Comparison of ENCODE assay signal across 9 cellular contexts in genomic region chr7:30459591-30460245, GRCh38. TPM values are rescaled to one million over a fixed set of nuclear protein-coding genes. Genes with fewer than 3 reads are reported as not detected.
DNase-seq lines count a peak whose midpoint lies in the region; ATAC-seq, FAIRE-seq and TF ChIP-seq lines count a peak whose summit lies in the region.
"Had no signal": no experiment of that assay in that cellular context is flagged by ENCODE, and none has a peak within 500 bp of the region (broad histone marks: within the 10 kb centered on the region; RNA-seq: fewer than 3 reads in every experiment).

No MANE protein-coding gene starts in this region.

- no peak overlapping the region for H3K14ac ChIP-seq in H9 (ENCODE audit: insufficient read depth, low read length)

- in situ Hi-C loops in K562 (cut with MboI): no loop called here

- POLR2A ChIA-PET in K562 (lab: Yijun Ruan, JAX): interaction anchor here (1.1 to 1.4 kb wide), 2 partner anchors 10 kb away, joined by 3 read pairs; no protein-coding TSS in a partner anchor

- CTCF ChIA-PET in K562 (lab: Yijun Ruan, JAX; ENCODE audit: low intra/inter-chr PET ratio): interaction anchor here (0.5 kb wide), 1 partner anchor 48 kb away, joined by 3 read pairs; no protein-coding TSS in a partner anchor

- TF ChIP-seq CTCF in H9 (conservative IDR thresholded peaks at IDR 0.05) (no peak), K562 (IDR thresholded peaks at IDR 0.05 in 2 of 3, conservative IDR thresholded peaks at IDR 0.05 in 1 of 3; ENCODE audit: insufficient read depth in 2 of 3, low read depth in 1 of 3, low read length in 3 of 3) (no peak), testis (IDR thresholded peaks at IDR 0.05) (no peak)

- TF ChIP-seq POLR2A in K562 (conservative IDR thresholded peaks at IDR 0.05) (no peak), testis (IDR thresholded peaks at IDR 0.05) (no peak)

- peaks cover 5 to 17% of the 10 kb centered on the region in 2 experiments for H3K4me1 Mint-ChIP-seq in H9

- intact Hi-C loops in K562 (cut with micrococcal nuclease): no loop called here
- intact Hi-C loops in testis (cut with DNase I; ENCODE audit: low total_unique reads): no loop called here

- no peaks in the 10 kb centered on the region for H3K23me2 ChIP-seq in H9 (ENCODE audit: insufficient read length, low read depth, low read length, poor library complexity, severe bottlenecking)

- H4K20me1 ChIP-seq in H9 (ENCODE audit: control insufficient read depth, insufficient read depth, insufficient read length) (no peaks in the 10 kb centered on the region), K562 (replicated peaks; ENCODE audit: control insufficient read depth, insufficient read depth, low read length) (no peaks in the 10 kb centered on the region)

- H3T11ph ChIP-seq in H9 (ENCODE audit: low read length): no peak overlapping the region

- no peak for DNase-seq in H9
- DNase-seq in K562 (ENCODE audit: extremely low read depth in 1 of 4, low spot score in 3 of 4): no peak
- DNase-seq in kidney tubule cell (ENCODE audit: low spot score): peak; percentile 81
- DNase-seq in testis: peak; percentile 78
- no peak for DNase-seq in SKM-1 (lab: John Stamatoyannopoulos, UW; ENCODE audit: unreplicated experiment)
- DNase-seq in stimulated activated naive CD4-positive, alpha-beta T cell (lab: John Stamatoyannopoulos, UW): no peak
- no peak for DNase-seq in activated naive CD4-positive, alpha-beta T cell treated with Interleukin-2 at 50 U/mL for 16 hours

- H3K9ac ChIP-seq in H9 (ENCODE audit: extremely low read depth, insufficient read length, low read length): no peak overlapping the region
- no peak overlapping the region for H3K9ac ChIP-seq in K562 (ENCODE audit: insufficient read depth in 1 of 2, low read depth in 2 of 2, low read length in 2 of 2)

- H2BK5ac ChIP-seq in H9 (ENCODE audit: insufficient read length, low read length): no peak overlapping the region

- H2BK15ac ChIP-seq in H9 (ENCODE audit: low read depth, low read length): no peak overlapping the region

- no CpG with 5 or more reads among the region's 9 CpGs for WGBS in H9 (ENCODE audit: extremely low coverage, insufficient read length, low lambda C conversion rate)
- WGBS in K562 (ENCODE audit: insufficient coverage, low coverage, missing lambda C conversion rate): 57% methylated on average over 9 of the region's 9 CpGs
- 39 to 54% methylated on average over 9 of the region's 9 CpGs for WGBS in testis, 2 donors

- FAIRE-seq in K562 (lab: Jason Lieb, UNC): no peak

- TF ChIP-seq RAD21 in K562 (CRISPR knock-in tag; conservative IDR thresholded peaks at IDR 0.05 in 1 of 2, IDR thresholded peaks at IDR 0.05 in 1 of 2): no peak

- H3K9me3 Mint-ChIP-seq in H9: no peaks in the 10 kb centered on the region
- H3K9me3 Mint-ChIP-seq: IgD-negative memory B cell had no signal

- H2AFZ ChIP-seq in H9 (ENCODE audit: low read length) (no peak overlapping the region), K562 (ENCODE audit: low read depth, low read length) (no peak overlapping the region)

- no peaks in the 10 kb centered on the region for H3K9me1 ChIP-seq in K562 (ENCODE audit: control insufficient read depth, insufficient read depth, low read length)

- H3K4me3 ChIP-seq in K562 (no peak overlapping the region), testis (no peak overlapping the region)

- H2BK12ac ChIP-seq in H9 (ENCODE audit: insufficient read length, low read depth, low read length): no peak overlapping the region

- H2BK120ac ChIP-seq in H9 (ENCODE audit: low read depth, low read length, poor library complexity, severe bottlenecking): no peak overlapping the region

- H2BK20ac ChIP-seq in H9 (ENCODE audit: low read depth, low read length, poor library complexity, severe bottlenecking): no peak overlapping the region

- H3K79me2 ChIP-seq in H9 (ENCODE audit: insufficient read depth, low read length) (no peaks in the 10 kb centered on the region), K562 (ENCODE audit: control insufficient read depth, insufficient read depth, low read length) (no peaks in the 10 kb centered on the region)

- H3K27me3 ChIP-seq in H9 (ENCODE audit: insufficient read depth, low read length): no peaks in the 10 kb centered on the region
- H3K27me3 ChIP-seq in K562 (ENCODE audit: control insufficient read depth in 2 of 2, insufficient read depth in 2 of 2, low read length in 2 of 2): no peaks in the 10 kb centered on the region
- H3K27me3 ChIP-seq in testis: no peaks in the 10 kb centered on the region

- no peak overlapping the region for H3K23ac ChIP-seq in H9 (ENCODE audit: insufficient read length, low read depth, low read length)

- no peaks in the 10 kb centered on the region for H3K27me3 Mint-ChIP-seq in H9 (ENCODE audit: low read depth)
- H3K27me3 Mint-ChIP-seq: IgD-negative memory B cell had no signal

- peak overlapping the region in 2 of 3 experiments; percentile 24 to 25; a peak in 1 of 7 replicates for H3K27ac Mint-ChIP-seq in H9
- H3K27ac Mint-ChIP-seq: IgD-negative memory B cell had no signal

- H3K4me1 ChIP-seq in H9 (ENCODE audit: insufficient read depth, low read length): no peaks in the 10 kb centered on the region
- H3K4me1 ChIP-seq in K562 (replicated peaks in 1 of 2; ENCODE audit: control insufficient read depth in 2 of 2, insufficient read depth in 2 of 2, low read length in 2 of 2): peaks cover 0 to 4% of the 10 kb centered on the region in 2 experiments; a peak in 1 of 5 replicates
- peaks cover 9% of the 10 kb centered on the region for H3K4me1 ChIP-seq in testis

- H3K9me3 ChIP-seq in H9 (ENCODE audit: control insufficient read depth, low read depth, low read length) (no peaks in the 10 kb centered on the region), K562 (replicated peaks; ENCODE audit: control insufficient read depth, insufficient read depth, low read depth, low read length) (no peaks in the 10 kb centered on the region), testis (no peaks in the 10 kb centered on the region)

- TF ChIP-seq EP300 in K562 (IDR thresholded peaks at IDR 0.05; ENCODE audit: low read length): no peak

- H3K4me3 Mint-ChIP-seq in H9: no peak overlapping the region
- H3K4me3 Mint-ChIP-seq: IgD-negative memory B cell had no signal

- no peak overlapping the region for H4K8ac ChIP-seq in H9 (replicated peaks; ENCODE audit: insufficient read length, low read depth, low read length)

- no peak overlapping the region for H4K91ac ChIP-seq in H9 (ENCODE audit: insufficient read length, low read depth, low read length)

- H4K5ac ChIP-seq in H9 (ENCODE audit: insufficient read length, low read depth, low read length): no peak overlapping the region

- no peaks in the 10 kb centered on the region for H3K79me1 ChIP-seq in H9 (ENCODE audit: insufficient read depth, low read depth, low read length, poor library complexity, severe bottlenecking)

- BruUV-seq in K562 (replicated peaks; lab: Mats Ljungman, UMichigan): no TSS peak

- no peak overlapping the region for H3K56ac ChIP-seq in H9 (ENCODE audit: insufficient read length, low read depth, low read length)

- peaks cover 2 to 6% (median 5%) of the 10 kb centered on the region in 3 experiments; a peak in 5 of 7 replicates for H3K36me3 Mint-ChIP-seq in H9 (ENCODE audit: insufficient read depth in 1 of 3, low read depth in 3 of 3)
- H3K36me3 Mint-ChIP-seq: IgD-negative memory B cell had no signal

- no peak overlapping the region for H3K18ac ChIP-seq in H9 (ENCODE audit: insufficient read length, low read depth, low read length)

- H3K4me2 ChIP-seq in H9 (ENCODE audit: insufficient read depth, insufficient read length, low read length) (no peak overlapping the region), K562 (ENCODE audit: insufficient read depth, low read length) (no peak overlapping the region)

- H3K27ac ChIP-seq in H9 (ENCODE audit: insufficient read length, low read depth, low read length): no peak overlapping the region
- H3K27ac ChIP-seq in K562 (ENCODE audit: extremely low read depth, low read depth, low read length): no peak overlapping the region
- peak overlapping the region in 1 of 2 donors; percentile 49 for H3K27ac ChIP-seq in testis

- H3K4ac ChIP-seq in H9 (ENCODE audit: low read depth, low read length): no peak overlapping the region

- H3K36me3 ChIP-seq in K562 (ENCODE audit: control insufficient read depth, insufficient read depth, low read length) (0 out of 3 replicates have a peak, but pooled peaks cover 3% of the 10 kb centered on the region), testis (ENCODE audit: low read depth, missing control alignments) (no peaks in the 10 kb centered on the region)

- no peak overlapping the region for H2AK5ac ChIP-seq in H9 (ENCODE audit: insufficient read length, low read length)

- ATAC-seq in K562 (no peak), HG03159 (IDR thresholded peaks at IDR 0.05; ENCODE audit: unreplicated experiment) (no peak)

RNA-seq across cellular contexts. Expression of gene NOD1, which starts 18.9 kb away (rescaled TPM):
- total RNA-seq in H9 (2021) (4.9 and 5.3 TPM in 2 replicates), K562 (2014; rRNA removed) (3.7 and 3.9 TPM in 2 replicates), K562 (2014; rRNA removed; fragmentation: Illumina TruSeq; extraction: Trizol) (4.4 and 4.5 TPM in 2 replicates), K562 (2015; rRNA removed; fragmentation: Illumina TruSeq; extraction: Trizol) (4.7 and 5.3 TPM in 2 replicates), K562 (2021) (6.6 and 7.1 TPM in 2 replicates), testis (10 to 100 TPM; 11.9 to 12.9 TPM)
- 13.2 and 16.4 TPM in 2 replicates for total RNA-seq in K562 (2011; cell fraction: chromatin; rRNA removed; ENCODE audit: low replicate concordance)
- 7.0 and 9.2 TPM in 2 replicates for total RNA-seq in K562 (2011; cell fraction: nucleolus; rRNA removed)
- 8.9 and 9.9 TPM in 2 replicates for total RNA-seq in K562 (2011; cell fraction: nucleoplasm; rRNA removed)
- polyA plus RNA-seq in K562 (2011; rRNA removed) (4.8 and 5.2 TPM in 2 replicates), K562 (2014; fragmentation: Illumina TruSeq; extraction: Trizol) (4.2 and 4.8 TPM in 2 replicates), K562 (2014; fragmentation: Nextera tagmentation; extraction: Ambion mirVana) (1 to 10 TPM in 1 of 2 experiments, under 1 TPM in 1; 0.34 to 1.1 TPM), K562 (2014; rRNA removed) (5.6 and 5.9 TPM in 2 replicates), testis (ENCODE audit: insufficient read depth, low read depth, low replicate concordance) (4.6 TPM)
- polyA plus RNA-seq in K562 (2011; cell fraction: cytosol; rRNA removed): 3.3 and 3.9 TPM in 2 replicates
- 8.8 and 11.3 TPM in 2 replicates for polyA plus RNA-seq in K562 (2011; cell fraction: nucleus; rRNA removed)
- 3.2 and 5.9 TPM in 2 replicates for polyA plus RNA-seq in K562 (2012)
- 3.7 and 5.2 TPM in 2 replicates for polyA minus RNA-seq in K562 (2011; rRNA and poly(A)+ RNA removed)
- polyA minus RNA-seq in K562 (2011; cell fraction: cytosol; rRNA and poly(A)+ RNA removed): 1.8 and 2.4 TPM in 2 replicates
- 5.4 and 9.2 TPM in 2 replicates for polyA minus RNA-seq in K562 (2011; cell fraction: nucleus; rRNA and poly(A)+ RNA removed)

RNA-seq across cellular contexts. Expression of gene GGCT, which starts 44.9 kb away (rescaled TPM):
- 84.9 and 85.0 TPM in 2 replicates for total RNA-seq in H9 (2021)
- 9.2 and 19.4 TPM in 2 replicates for total RNA-seq in K562 (2011; cell fraction: chromatin; rRNA removed; ENCODE audit: low replicate concordance)
- 9.2 and 13.2 TPM in 2 replicates for total RNA-seq in K562 (2011; cell fraction: nucleolus; rRNA removed)
- 15.5 and 27.6 TPM in 2 replicates for total RNA-seq in K562 (2011; cell fraction: nucleoplasm; rRNA removed)
- total RNA-seq in K562 (2014; rRNA removed): 109 and 110 TPM in 2 replicates
- total RNA-seq in K562 (2014; rRNA removed; fragmentation: Illumina TruSeq; extraction: Trizol): 157 and 168 TPM in 2 replicates
- total RNA-seq in K562 (2015; rRNA removed; fragmentation: Illumina TruSeq; extraction: Trizol): 119 and 136 TPM in 2 replicates
- total RNA-seq in K562 (2021): 97.1 and 98.3 TPM in 2 replicates
- 58.6 and 79.0 TPM in 2 replicates for polyA plus RNA-seq in K562 (2011; rRNA removed)
- polyA plus RNA-seq in K562 (2011; cell fraction: cytosol; rRNA removed): 36.9 and 38.3 TPM in 2 replicates
- polyA plus RNA-seq in K562 (2011; cell fraction: nucleus; rRNA removed): 25.2 and 29.3 TPM in 2 replicates
- 111 and 128 TPM in 2 replicates for polyA plus RNA-seq in K562 (2012)
- 127 and 133 TPM in 2 replicates for polyA plus RNA-seq in K562 (2014; fragmentation: Illumina TruSeq; extraction: Trizol)
- 100 to 1,000 TPM; 285 to 349 TPM for polyA plus RNA-seq in K562 (2014; fragmentation: Nextera tagmentation; extraction: Ambion mirVana)
- polyA plus RNA-seq in K562 (2014; rRNA removed): 174 and 176 TPM in 2 replicates
- 15.7 and 17.3 TPM in 2 replicates for polyA minus RNA-seq in K562 (2011; rRNA and poly(A)+ RNA removed)
- polyA minus RNA-seq in K562 (2011; cell fraction: cytosol; rRNA and poly(A)+ RNA removed): 9.3 and 13.7 TPM in 2 replicates
- polyA minus RNA-seq in K562 (2011; cell fraction: nucleus; rRNA and poly(A)+ RNA removed): 11.4 and 12.6 TPM in 2 replicates
- 10 to 100 TPM; 14.7 to 17.8 TPM for total RNA-seq in testis
- polyA plus RNA-seq in testis (ENCODE audit: insufficient read depth, low read depth, low replicate concordance): 21.8 TPM

Comparison
In these comparisons a context has a peak if more than half of its experiments do, and no peak if none do; other contexts are left out.
1. DNase-seq: peak in kidney tubule cell (single experiment) and testis (single experiment); none in H9 (single experiment), K562 (0 of 4), SKM-1 (single experiment), stimulated activated naive CD4-positive, alpha-beta T cell (0 of 6) and activated naive CD4-positive, alpha-beta T cell treated with Interleukin-2 at 50 U/mL for 16 hours (single experiment).